In the genomic region with DNA sequence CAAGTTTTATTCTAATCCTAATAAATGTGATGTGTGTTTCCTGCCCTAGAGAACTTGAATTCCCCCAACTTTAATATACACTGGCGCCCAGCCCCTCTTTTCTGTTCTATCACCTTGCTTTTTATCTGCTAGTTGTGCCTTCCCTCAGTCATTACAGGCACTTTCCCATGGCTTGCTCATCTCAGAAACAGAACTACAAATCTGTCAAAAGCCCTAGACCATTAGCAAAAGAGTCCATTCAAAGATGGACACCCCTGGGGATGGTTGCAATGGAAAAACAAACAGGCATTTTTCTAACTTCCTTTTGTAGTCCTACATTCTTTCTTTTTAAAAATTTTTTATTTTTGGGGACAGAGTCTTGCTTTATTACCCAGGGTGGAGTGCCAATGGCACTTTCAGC, we compare ENCODE assay signal across 7 cellular contexts.
"Had no signal": no experiment of that assay in that cellular context is flagged by ENCODE, and none has a peak within 500 bp of the region (broad histone marks: within the 10 kb centered on the region; RNA-seq: fewer than 3 reads in every experiment).

No MANE protein-coding gene starts in this region.

- ATAC-seq: HepG2, K562 had no signal

- H3K4me1 Mint-ChIP-seq: IgD-negative memory B cell had no signal

- H3K27ac Mint-ChIP-seq: IgD-negative memory B cell had no signal

- H3K4me3 Mint-ChIP-seq: IgD-negative memory B cell had no signal

- DNase-seq: IMR-90, KBM-7, KG1 had no signal

- H3K27me3 Mint-ChIP-seq: IgD-negative memory B cell had no signal

- H3K9me3 Mint-ChIP-seq: IgD-negative memory B cell had no signal

- H3K27ac ChIP-seq: HL-60 had no signal

- H3K4me3 ChIP-seq: K562 had no signal
